In genomic region chrX:69130448-69130847, GRCh38 we compare ENCODE assay signal across 18 cellular contexts. TPM values are rescaled to one million over a fixed set of nuclear protein-coding genes. Genes with fewer than 3 reads are reported as not detected.
A peak's percentile ranks its signal among the peaks of the same experiment; 100 is the strongest.
DNase-seq lines count a peak whose midpoint lies in the region; ATAC-seq and TF ChIP-seq lines count a peak whose summit lies in the region.
"Had no signal": no experiment of that assay in that cellular context is flagged by ENCODE, and none has a peak within 500 bp of the region (broad histone marks: within the 10 kb centered on the region; RNA-seq: fewer than 3 reads in every experiment).

No MANE protein-coding gene starts in this region.

- H3K9ac ChIP-seq in SK-N-SH, result no peak overlapping the region

- H3K27me3 ChIP-seq in SK-N-SH (ENCODE audit: insufficient read depth), result peaks cover 45% of the 10 kb centered on the region; the same call in 1 of the 2 replicates
- H3K27me3 ChIP-seq: SJSA1 had no signal

- no peak for TF ChIP-seq CTCF in SK-N-SH (IDR thresholded peaks at IDR 0.05)
- TF ChIP-seq CTCF in brain (conservative IDR thresholded peaks at IDR 0.05), result no peak

- ATAC-seq in SK-N-SH treated with all-trans-retinoic acid at 6 μM for 48 hours, result no peak
- ATAC-seq in GM21717 (IDR thresholded peaks at IDR 0.05; ENCODE audit: unreplicated experiment), result no peak
- ATAC-seq: A549, HepG2, T-cell had no signal

- H3K4me3 Mint-ChIP-seq in brain, result no peak overlapping the region
- H3K4me3 Mint-ChIP-seq: T-cell had no signal

- H3K9me3 Mint-ChIP-seq in brain, result no peaks in the 10 kb centered on the region
- H3K9me3 Mint-ChIP-seq: T-cell had no signal

- H2AFZ ChIP-seq in SK-N-SH (ENCODE audit: low read depth), result no peak overlapping the region

- no peak overlapping the region for H3K4me3 ChIP-seq in SK-N-SH (ENCODE audit: low read depth in 2 of 2, low read length in 1 of 2)
- H3K4me3 ChIP-seq: A549, SJSA1 had no signal

- H3K4me1 Mint-ChIP-seq in brain, result peaks cover 83% of the 10 kb centered on the region

- TF ChIP-seq RAD21 in SK-N-SH (IDR thresholded peaks at IDR 0.05; ENCODE audit: low read length), result no peak

- H3K4me1 ChIP-seq in SK-N-SH (ENCODE audit: control insufficient read depth in 1 of 2, insufficient read depth in 2 of 2, low read depth in 1 of 2, low read length in 1 of 2), result peaks cover 0 to 30% of the 10 kb centered on the region in 2 experiments; a peak in 1 of 4 replicates
- H3K4me1 ChIP-seq: A549 had no signal

- H3K36me3 Mint-ChIP-seq in brain, result no peaks in the 10 kb centered on the region
- H3K36me3 Mint-ChIP-seq: T-cell had no signal

- H3K9me2 ChIP-seq in SK-N-SH, result no peaks in the 10 kb centered on the region

- 6% methylated on average over 2 of the region's 2 CpGs for WGBS in SK-N-SH (ENCODE audit: low lambda C conversion rate)

- no peaks in the 10 kb centered on the region for H3K79me2 ChIP-seq in SK-N-SH (ENCODE audit: insufficient read depth)

- no peaks in the 10 kb centered on the region for H3K36me3 ChIP-seq in SK-N-SH (replicated peaks in 1 of 2; ENCODE audit: control insufficient read depth in 1 of 2, insufficient read depth in 2 of 2, low read length in 1 of 2)
- H3K36me3 ChIP-seq: SJSA1 had no signal

- no peaks in the 10 kb centered on the region for H4K20me1 ChIP-seq in SK-N-SH (ENCODE audit: insufficient read depth)

- CTCF ChIA-PET in SK-N-SH (lab: Yijun Ruan, JAX), result interaction anchor here (0.6 to 1.6 kb wide), 4 partner anchors 28 to 92 kb away, joined by 3 to 4 read pairs (median 4); partner anchors contain the start of gene PJA1

- H3K9me3 ChIP-seq in SK-N-SH, result no peaks in the 10 kb centered on the region
- H3K9me3 ChIP-seq: A549, SJSA1 had no signal

- TF ChIP-seq EP300 in SK-N-SH (IDR thresholded peaks at IDR 0.05; ENCODE audit: borderline replicate concordance in 1 of 2, low read depth in 1 of 2, low read length in 1 of 2), result no peak

- no peaks in the 10 kb centered on the region for H3F3A ChIP-seq in SK-N-SH (replicated peaks; ENCODE audit: insufficient read depth)

- DNase-seq in SK-N-SH (no peak), NCI-H2227 treated with DMSO at 0.1 percent for 48 hours (lab: John Stamatoyannopoulos, UW) (peak; percentile 80), NCI-H2081 treated with DMSO at 0.1 percent for 48 hours (lab: John Stamatoyannopoulos, UW) (no peak), dermis blood vessel endothelial cell (no peak)
- DNase-seq: C1 segment of cervical spinal cord, DMS 273 treated with DMSO at 0.1 percent for 48 hours, EL, KG1, NCI-H1930, NCI-H446, NCI-H774, T-cell had no signal

- H3K27ac Mint-ChIP-seq in brain, result peak overlapping the region in 4 of 5 experiments; percentile 52 to 100 (median 85)
- H3K27ac Mint-ChIP-seq: T-cell had no signal

- POLR2A ChIA-PET in SK-N-SH (lab: Yijun Ruan, JAX), result no interaction called here

- H3K4me2 ChIP-seq in SK-N-SH, result no peak overlapping the region
- H3K4me2 ChIP-seq: A549 had no signal

- peaks cover 7% of the 10 kb centered on the region for H3K27me3 Mint-ChIP-seq in brain

- no peak overlapping the region for H3K27ac ChIP-seq in SK-N-SH (ENCODE audit: low read depth in 2 of 2, low read length in 1 of 2)
- H3K27ac ChIP-seq: A549, SJSA1 had no signal

TF ChIP-seq in SK-N-SH treated with all-trans-retinoic acid at 6 μM for 48 hours, 23 proteins besides CTCF, POLR2A, EP300 and RAD21:
- TF ChIP-seq CSRNP3 (CRISPR knock-in tag; IDR thresholded peaks at IDR 0.05), result no peak
- 0 out of 2 replicates have a peak, but pooled peaks have one; percentile 22 for TF ChIP-seq ISL1 (CRISPR knock-in tag; IDR thresholded peaks at IDR 0.05)

TF ChIP-seq in SK-N-SH, 30 proteins besides CTCF, POLR2A, EP300 and RAD21:
- TF ChIP-seq MAX (IDR thresholded peaks at IDR 0.05; ENCODE audit: low read depth), result no peak
- TF ChIP-seq TEAD4 (IDR thresholded peaks at IDR 0.05; ENCODE audit: borderline replicate concordance, insufficient read depth), result no peak
- no peak for TF ChIP-seq ZBTB33 (IDR thresholded peaks at IDR 0.05; ENCODE audit: borderline replicate concordance, low read depth)
- no peak for TF ChIP-seq RXRA (IDR thresholded peaks at IDR 0.05; ENCODE audit: borderline replicate concordance, low read depth)
- TF ChIP-seq GATA2 (CRISPR knock-in tag; IDR thresholded peaks at IDR 0.05), result no peak
- TF ChIP-seq REST (IDR thresholded peaks at IDR 0.05; ENCODE audit: low read depth, low read length), result no peak
- no peak for TF ChIP-seq FOXJ3 (CRISPR knock-in tag; IDR thresholded peaks at IDR 0.05)
- no peak for TF ChIP-seq SIN3A (IDR thresholded peaks at IDR 0.05; ENCODE audit: borderline replicate concordance, low read depth, low read length)
TF ChIP-seq in SK-N-SH: peak in this region for 0.

RNA-seq across cellular contexts. Expression of gene PJA1, which starts 34.8 kb away (rescaled TPM):
- polyA plus RNA-seq in SK-N-SH (2012; rRNA removed) (15.7 and 16.5 TPM in 2 replicates), brain (ENCODE audit: insufficient read depth, low read depth, low replicate concordance) (105 TPM)
- 15.1 and 15.7 TPM in 2 replicates for polyA plus RNA-seq in SK-N-SH (2012; cell fraction: cytosol; rRNA removed)
- polyA plus RNA-seq in SK-N-SH (2012; cell fraction: nucleus; rRNA removed), result 12.4 and 14.4 TPM in 2 replicates
- total RNA-seq in dermis blood vessel endothelial cell, result 18.0 and 21.1 TPM in 2 replicates
